Comparison of ENCODE assay signal across 1 cellular context in genomic region chr14:104883681-104884361, GRCh38.
TF ChIP-seq lines count a peak whose summit lies in the region.

No MANE protein-coding gene starts in this region.

TF ChIP-seq in HCT116, 20 proteins besides CTCF, POLR2A, EP300 and RAD21 (continued from another document):
- TF ChIP-seq ZBTB33 (IDR thresholded peaks at IDR 0.05; ENCODE audit: extremely low read depth, insufficient replicate concordance, low read length) (no peak), EZH2 (IDR thresholded peaks at IDR 0.05) (no peak), ELF1 (IDR thresholded peaks at IDR 0.05; ENCODE audit: borderline replicate concordance, low read depth) (no peak), FOSL1 (IDR thresholded peaks at IDR 0.05; ENCODE audit: low read depth) (no peak), MAX (IDR thresholded peaks at IDR 0.05) (no peak), POLR2AphosphoS5 (IDR thresholded peaks at IDR 0.05; ENCODE audit: low read depth, low read length) (no peak), REST (IDR thresholded peaks at IDR 0.05; ENCODE audit: low read depth) (no peak), ZFX (IDR thresholded peaks at IDR 0.05) (no peak), JUND (IDR thresholded peaks at IDR 0.05) (no peak), EGR1 (IDR thresholded peaks at IDR 0.05; ENCODE audit: low read depth) (no peak), ATF3 (IDR thresholded peaks at IDR 0.05) (no peak), YY1 (IDR thresholded peaks at IDR 0.05; ENCODE audit: extremely low read depth, insufficient replicate concordance, low read depth, low read length) (no peak), EZH2phosphoT487 (IDR thresholded peaks at IDR 0.05; ENCODE audit: borderline replicate concordance) (no peak), CEBPB (IDR thresholded peaks at IDR 0.05; ENCODE audit: low read depth) (no peak), CBX3 (IDR thresholded peaks at IDR 0.05; ENCODE audit: low read depth) (no peak)
